ENCODE assay signal across 11 cellular contexts in genomic region chr9:113885183-113886002, GRCh38. TPM values are rescaled to one million over a fixed set of nuclear protein-coding genes. Genes with fewer than 3 reads are reported as not detected.
A peak's percentile ranks its signal among the peaks of the same experiment; 100 is the strongest.
DNase-seq lines count a peak whose midpoint lies in the region; ATAC-seq and TF ChIP-seq lines count a peak whose summit lies in the region.
"Had no signal": no experiment of that assay in that cellular context is flagged by ENCODE, and none has a peak within 500 bp of the region (broad histone marks: within the 10 kb centered on the region; RNA-seq: fewer than 3 reads in every experiment).

No MANE protein-coding gene starts in this region.

- H3K27ac Mint-ChIP-seq in CD14-positive monocyte, result peak overlapping the region; percentile 11 to 80 (median 75)

- no peaks in the 10 kb centered on the region for H3K36me3 ChIP-seq in Peyer's patch
- H3K36me3 ChIP-seq in fibroblast of lung (ENCODE audit: control insufficient read depth, insufficient read depth, low read length), result no peaks in the 10 kb centered on the region
- no peaks in the 10 kb centered on the region for H3K36me3 ChIP-seq in ovary

- intact Hi-C loops in CD14-positive monocyte (cut with micrococcal nuclease), result no loop called here
- intact Hi-C loops in ovary (cut with DNase I), result loop anchor here in 1 of 4 donors (10.0 kb wide), 1 partner anchor 99 kb away; no protein-coding TSS in a partner anchor

- ATAC-seq in GM18520 (IDR thresholded peaks at IDR 0.05; ENCODE audit: unreplicated experiment), result no peak
- ATAC-seq in HG02885 (IDR thresholded peaks at IDR 0.05; ENCODE audit: poor library complexity, unreplicated experiment), result no peak
- ATAC-seq: Panc1 had no signal

- H3K9me3 ChIP-seq in Peyer's patch, result no peaks in the 10 kb centered on the region
- H3K9me3 ChIP-seq in fibroblast of lung (ENCODE audit: control insufficient read depth, insufficient read depth, low read depth, low read length), result peaks cover under 1% of the 10 kb centered on the region
- H3K9me3 ChIP-seq in ovary, result no peaks in the 10 kb centered on the region

- no peak overlapping the region for H2AFZ ChIP-seq in fibroblast of lung (ENCODE audit: low read length)

- H3K27me3 Mint-ChIP-seq in CD14-positive monocyte (ENCODE audit: low read depth in 3 of 3), result peaks cover 0 to 2% (median 2%) of the 10 kb centered on the region in 3 donors

- no peak for TF ChIP-seq EP300 in ovary (IDR thresholded peaks at IDR 0.05)

- TF ChIP-seq CTCF in CD14-positive monocyte (IDR thresholded peaks at IDR 0.05) (no peak), Peyer's patch (IDR thresholded peaks at IDR 0.05) (no peak), fibroblast of lung (conservative IDR thresholded peaks at IDR 0.05 in 1 of 2, IDR thresholded peaks at IDR 0.05 in 1 of 2; ENCODE audit: low read depth in 1 of 2, low read length in 2 of 2) (no peak), ovary (IDR thresholded peaks at IDR 0.05) (no peak)

- no peaks in the 10 kb centered on the region for H4K20me1 ChIP-seq in fibroblast of lung (ENCODE audit: control insufficient read depth, extremely low read depth, insufficient read depth, low read length)

- DNase-seq in CD14-positive monocyte (ENCODE audit: low spot score), result no peak
- no peak for DNase-seq in Peyer's patch
- DNase-seq in fibroblast of lung (ENCODE audit: low read depth in 2 of 2), result no peak
- no peak for DNase-seq in ovary
- DNase-seq in cerebellar nuclear complex (lab: John Stamatoyannopoulos, UW), result no peak
- no peak for DNase-seq in islet precursor cell
- DNase-seq: Caco-2 had no signal

- H3K79me2 ChIP-seq in fibroblast of lung (ENCODE audit: control insufficient read depth, insufficient read depth, low read length), result peaks cover 79% of the 10 kb centered on the region

- WGBS in ovary, 3 donors, result 58 to 63% (median 58%) methylated on average over 8 of the region's 8 CpGs

- peaks cover 0 to under 1% of the 10 kb centered on the region in 2 donors for H3K36me3 Mint-ChIP-seq in CD14-positive monocyte

- peak overlapping the region; percentile 84 for H3K4me2 ChIP-seq in fibroblast of lung (ENCODE audit: extremely low read depth, insufficient read depth, low read length)

- peaks cover 0 to 10% (median 2%) of the 10 kb centered on the region in 7 donors for H3K9me3 Mint-ChIP-seq in CD14-positive monocyte

- H3K4me3 ChIP-seq in Peyer's patch, result no peak overlapping the region
- H3K4me3 ChIP-seq in fibroblast of lung (replicated peaks in 1 of 4; ENCODE audit: control extremely low read depth in 1 of 4, insufficient read depth in 1 of 4, low read depth in 3 of 4, low read length in 4 of 4), result peak overlapping the region in 2 of 4 experiments; percentile 48 to 59
- peak overlapping the region; percentile 23 for H3K4me3 ChIP-seq in ovary

- H3K27ac ChIP-seq in Peyer's patch (peak overlapping the region in 3 of 4 donors; percentile 14 to 48 (median 18)), fibroblast of lung (ENCODE audit: insufficient read depth, low read length) (peak overlapping the region; percentile 9), ovary (peak overlapping the region in 1 of 2 donors; percentile 39)

- TF ChIP-seq POLR2A in Peyer's patch (IDR thresholded peaks at IDR 0.05) (no peak), ovary (IDR thresholded peaks at IDR 0.05) (no peak)

- no peaks in the 10 kb centered on the region for H3K27me3 ChIP-seq in Peyer's patch
- no peaks in the 10 kb centered on the region for H3K27me3 ChIP-seq in fibroblast of lung (ENCODE audit: control insufficient read depth, insufficient read depth, low read length)
- no peaks in the 10 kb centered on the region for H3K27me3 ChIP-seq in ovary
- H3K27me3 ChIP-seq: tibial nerve had no signal

- no peak overlapping the region for H3K9ac ChIP-seq in fibroblast of lung (ENCODE audit: insufficient read depth, low read length)

- H3K4me1 ChIP-seq in Peyer's patch (peaks cover 0 to 7% (median 0%) of the 10 kb centered on the region in 4 donors), fibroblast of lung (ENCODE audit: control insufficient read depth, extremely low read depth, insufficient read depth, low read length) (peaks cover 12% of the 10 kb centered on the region), ovary (ENCODE audit: insufficient read depth) (peaks cover 22% of the 10 kb centered on the region)
- H3K4me1 ChIP-seq: Caco-2 had no signal

- H3K4me1 Mint-ChIP-seq in CD14-positive monocyte, result peaks cover 34% of the 10 kb centered on the region

- peak overlapping the region; percentile 44 to 61 for H3K4me3 Mint-ChIP-seq in CD14-positive monocyte

RNA-seq across cellular contexts. Expression of gene ZNF618, which starts 9.3 kb away (rescaled TPM):
- polyA plus RNA-seq in CD14-positive monocyte (under 1 TPM; 0.53 to 0.78 TPM), fibroblast of lung (6.6 and 6.7 TPM in 2 replicates), ovary (10 to 100 TPM in 1 of 2 donors, 1 to 10 TPM in 1; 9.4 to 12.0 TPM)
- total RNA-seq in Peyer's patch (10 to 100 TPM in 1 of 4 donors, 1 to 10 TPM in 3; 2.8 to 26.4 (median 4.1) TPM), fibroblast of lung (5.4 and 8.6 TPM in 2 replicates), ovary (10 to 100 TPM in 5 of 7 donors, 1 to 10 TPM in 2; 8.2 to 28.9 (median 22.0) TPM)
- polyA plus RNA-seq in fibroblast of lung (2012), result 6.8 and 10.9 TPM in 2 replicates
- 22.3 and 27.2 TPM in 2 replicates for polyA minus RNA-seq in fibroblast of lung (ENCODE audit: low replicate concordance)
